ENCODE assay signal across 11 cellular contexts in the genomic region with DNA sequence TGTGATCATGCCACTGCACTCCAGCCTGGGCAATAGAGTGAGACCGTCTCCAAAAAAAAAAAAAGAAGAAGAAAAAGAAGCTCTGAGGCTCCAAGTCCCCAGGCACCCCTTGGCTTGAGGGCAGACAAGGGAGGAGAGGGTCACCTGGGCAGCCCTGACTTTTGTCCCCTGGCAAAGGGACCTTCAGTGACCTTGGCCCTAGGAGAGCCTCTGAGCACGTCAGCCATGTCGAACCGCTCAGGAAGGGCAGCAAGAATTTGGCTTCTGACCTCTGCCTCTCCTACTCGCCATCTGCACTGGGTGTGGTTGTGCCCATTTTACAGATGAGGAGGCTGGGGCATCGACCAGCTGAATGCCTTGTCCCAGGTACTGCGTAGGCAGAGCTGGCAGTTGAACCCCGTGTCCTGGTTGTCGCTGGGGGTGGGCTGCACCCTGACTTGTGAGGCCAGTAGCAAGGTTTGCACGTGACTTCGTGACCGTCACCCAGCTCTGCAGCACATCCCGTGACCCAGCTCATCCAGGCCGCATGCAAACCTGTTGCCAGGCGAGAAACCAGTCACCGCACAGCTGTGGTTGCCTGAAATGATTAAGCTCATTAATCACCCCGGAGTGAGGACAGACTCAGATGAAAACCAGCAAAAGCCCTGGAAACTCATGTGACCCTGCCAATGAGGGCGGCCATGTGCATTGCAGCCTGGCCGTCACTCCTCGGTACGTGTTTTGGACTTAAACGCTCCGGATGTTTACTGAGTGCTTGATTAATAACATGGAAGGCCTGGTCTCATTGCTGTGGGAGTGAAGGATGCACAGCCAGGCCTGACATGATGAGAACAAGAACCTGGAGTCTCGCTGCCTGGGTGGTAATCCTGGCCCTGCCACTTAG. TPM values are rescaled to one million over a fixed set of nuclear protein-coding genes. Genes with fewer than 3 reads are reported as not detected.
DNase-seq lines count a peak whose midpoint lies in the region; ATAC-seq and TF ChIP-seq lines count a peak whose summit lies in the region.
"Had no signal": no experiment of that assay in that cellular context is flagged by ENCODE, and none has a peak within 500 bp of the region (broad histone marks: within the 10 kb centered on the region; RNA-seq: fewer than 3 reads in every experiment).

No MANE protein-coding gene starts in this region.

- WGBS in body of pancreas, 2 donors, result 86 to 91% methylated on average over 16 to 24 of the region's 24 CpGs

- H4K20me1 ChIP-seq in osteoblast (ENCODE audit: insufficient read depth, low read length), result no peaks in the 10 kb centered on the region

- no peak overlapping the region for H3K4me2 ChIP-seq in osteoblast (ENCODE audit: insufficient read depth, low read length)

- H3K79me2 ChIP-seq in osteoblast (ENCODE audit: insufficient read depth, low read length), result no peaks in the 10 kb centered on the region

- TF ChIP-seq POLR2A in body of pancreas (IDR thresholded peaks at IDR 0.05) (no peak), erythroblast (IDR thresholded peaks at IDR 0.05; ENCODE audit: low read length) (no peak)

- H3K27ac ChIP-seq in body of pancreas (peak overlapping the region in 1 of 4 donors; percentile 28), osteoblast (ENCODE audit: low read depth, low read length) (no peak overlapping the region)

- ATAC-seq in GM21515 (IDR thresholded peaks at IDR 0.05; ENCODE audit: unreplicated experiment) (peak; percentile 35), body of pancreas (peak; percentile 47), HG03039 (IDR thresholded peaks at IDR 0.05; ENCODE audit: unreplicated experiment) (no peak)
- ATAC-seq: HCT116 had no signal

- H3K9me3 ChIP-seq in body of pancreas (no peaks in the 10 kb centered on the region), osteoblast (ENCODE audit: low read depth, low read length) (no peaks in the 10 kb centered on the region)

- DNase-seq in Daoy (ENCODE audit: low read depth) (peak; percentile 22), body of pancreas (peak in 3 of 4 donors; percentile 35 to 67 (median 52)), osteoblast (ENCODE audit: insufficient read length, low spot score, missing footprints) (peak; percentile 68), erythroblast (lab: John Stamatoyannopoulos, UW) (no peak), HuH-7 (ENCODE audit: low spot score) (no peak), cerebellar cortex (ENCODE audit: low spot score) (no peak)
- DNase-seq: activated gamma-delta T cell, SIG-M5 had no signal

- H3K27me3 ChIP-seq in body of pancreas (no peaks in the 10 kb centered on the region), osteoblast (ENCODE audit: insufficient read depth, low read length) (no peaks in the 10 kb centered on the region)

- intact Hi-C loops in body of pancreas (cut with DNase I), result no loop called here

- H3K4me1 ChIP-seq in body of pancreas (no peaks in the 10 kb centered on the region), osteoblast (ENCODE audit: insufficient read depth, low read length) (no peaks in the 10 kb centered on the region)

- H3K36me3 ChIP-seq in body of pancreas (replicated peaks in 1 of 2; ENCODE audit: insufficient read depth in 1 of 2, low read depth in 2 of 2) (peaks cover 5 to 31% of the 10 kb centered on the region in 2 donors), osteoblast (ENCODE audit: insufficient read depth, low read length) (peaks cover 26% of the 10 kb centered on the region)

- no peak overlapping the region for H3K4me3 ChIP-seq in body of pancreas
- no peak overlapping the region for H3K4me3 ChIP-seq in osteoblast (ENCODE audit: insufficient read depth, low read length)

- H2AFZ ChIP-seq in osteoblast (ENCODE audit: low read length), result no peak overlapping the region

- TF ChIP-seq CTCF in body of pancreas (IDR thresholded peaks at IDR 0.05), result no peak
- TF ChIP-seq CTCF in osteoblast (IDR thresholded peaks at IDR 0.05; ENCODE audit: extremely low read depth, low read depth, low read length), result no peak

RNA-seq across cellular contexts. Expression of a gene that starts 47.7 kb away (rescaled TPM):
- 85.4 and 91.6 TPM in 2 replicates for total RNA-seq in Daoy (2014; rRNA removed; shearing (Covaris generic))
- total RNA-seq in body of pancreas (10 to 100 TPM; 92.9 to 94.9 TPM), osteoblast (131 and 151 TPM in 2 replicates)

Comparison
In these comparisons a context has a peak if more than half of its experiments do, and no peak if none do; other contexts are left out.
1. DNase-seq: peak in Daoy (single experiment), body of pancreas (3 of 4) and osteoblast (single experiment); none in erythroblast (0 of 2), HuH-7 (single experiment) and cerebellar cortex (single experiment).